Comparison of ENCODE assay signal across 7 cellular contexts in the genomic region with DNA sequence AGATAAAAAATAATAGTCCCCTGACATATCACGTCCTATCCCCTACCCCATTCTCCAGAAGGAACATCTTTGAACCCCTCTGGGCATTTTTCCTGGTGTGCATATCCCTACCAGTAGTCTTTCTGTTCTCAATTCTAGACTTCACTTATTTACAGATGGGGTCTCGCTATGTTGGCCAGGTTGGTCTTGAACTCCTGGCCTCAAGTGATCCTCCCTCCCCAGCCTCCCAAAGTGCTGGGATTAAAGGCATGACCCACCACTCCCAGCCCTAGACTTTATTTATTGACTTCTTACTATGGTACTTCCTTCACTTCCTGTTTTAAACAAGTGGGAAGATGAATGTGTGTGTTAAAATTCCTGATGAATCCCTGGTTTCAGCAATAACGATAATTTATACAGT. TPM values are rescaled to one million over a fixed set of nuclear protein-coding genes. Genes with fewer than 3 reads are reported as not detected.
DNase-seq lines count a peak whose midpoint lies in the region; TF ChIP-seq lines count a peak whose summit lies in the region.

No MANE protein-coding gene starts in this region.

- DNase-seq in HFF-Myc (ENCODE audit: extremely low read depth, low read depth): no peak
- DNase-seq in WERI-Rb-1: no peak
- DNase-seq in fibroblast of the aortic adventitia (ENCODE audit: low read depth): no peak
- DNase-seq in COLO668 (lab: John Stamatoyannopoulos, UW; ENCODE audit: unreplicated experiment): no peak
- no peak for DNase-seq in stimulated activated CD8-positive, alpha-beta memory T cell treated with anti-CD3 and anti-CD28 coated beads, Interleukin-4, amount 100 ng/mL, for 48 hours
- no peak for DNase-seq in SW 1271 (lab: John Stamatoyannopoulos, UW)

- H3K27me3 ChIP-seq in WERI-Rb-1 (ENCODE audit: insufficient read depth, low read depth, severe bottlenecking): no peaks in the 10 kb centered on the region

- H3K4me3 ChIP-seq in HFF-Myc (replicated peaks; ENCODE audit: low read depth, low read length): peak overlapping the region; percentile 66; the same call in 1 of the 2 replicates
- H3K4me3 ChIP-seq in WERI-Rb-1 (ENCODE audit: low read depth, low read length): 0 out of 2 replicates have a peak overlapping the region, but pooled peaks have one; percentile 6
- H3K4me3 ChIP-seq in fibroblast of the aortic adventitia (ENCODE audit: low read depth, low read length): peak overlapping the region; percentile 1
- peak overlapping the region in 4 of 7 experiments; percentile 48 to 62 (median 60) for H3K4me3 ChIP-seq in skin epidermis

- no peaks in the 10 kb centered on the region for H3K36me3 ChIP-seq in WERI-Rb-1

- H3K9me3 ChIP-seq in WERI-Rb-1 (ENCODE audit: severe bottlenecking): no peaks in the 10 kb centered on the region

- no peak for TF ChIP-seq CTCF in HFF-Myc (IDR thresholded peaks at IDR 0.05; ENCODE audit: low read depth, low read length, missing control alignments)
- no peak for TF ChIP-seq CTCF in WERI-Rb-1 (IDR thresholded peaks at IDR 0.05; ENCODE audit: low read depth, low read length)
- TF ChIP-seq CTCF in fibroblast of the aortic adventitia (IDR thresholded peaks at IDR 0.05; ENCODE audit: insufficient read depth, low read length): no peak

- H3K27ac ChIP-seq in WERI-Rb-1 (0 out of 2 replicates have a peak overlapping the region, but pooled peaks have one; percentile 24), skin epidermis (peak overlapping the region in 17 of 21 experiments; percentile 26 to 90 (median 80))

RNA-seq across cellular contexts. Expression of gene RRAGB, which starts 0.6 kb away (rescaled TPM):
- 16.6 and 28.0 TPM in 2 replicates for total RNA-seq in fibroblast of the aortic adventitia (ENCODE audit: low replicate concordance)

Comparison
In these comparisons a context has a peak if more than half of its experiments do, and no peak if none do; other contexts are left out.
1. H3K4me3 ChIP-seq: peak in every context shown above with its lines; median percentile 66 in HFF-Myc; 60 in skin epidermis; 6 in WERI-Rb-1; 1 in fibroblast of the aortic adventitia.